ENCODE assay signal across 9 cellular contexts in genomic region chr19:47274891-47275865, GRCh38. TPM values are rescaled to one million over a fixed set of nuclear protein-coding genes. Genes with fewer than 3 reads are reported as not detected.
DNase-seq lines count a peak whose midpoint lies in the region; ATAC-seq and TF ChIP-seq lines count a peak whose summit lies in the region.
"Had no signal": no experiment of that assay in that cellular context is flagged by ENCODE, and none has a peak within 500 bp of the region (broad histone marks: within the 10 kb centered on the region; RNA-seq: fewer than 3 reads in every experiment).

No MANE protein-coding gene starts in this region.

- H3K27ac ChIP-seq in BLaER1 treated with 17β-estradiol and CSF1 and Interleukin-3, amounts not matched to agents 10 nM and 100 nM = peak overlapping the region in 10 of 11 experiments; percentile 51 to 86 (median 78); a peak in 20 of 22 replicates
- H3K27ac ChIP-seq in uterus = peak overlapping the region; percentile 88 to 93

- H4K20me1 ChIP-seq in BLaER1 treated with 17β-estradiol and CSF1 and Interleukin-3, amounts not matched to agents 10 nM and 100 nM = peaks cover 13 to 32% (median 17%) of the 10 kb centered on the region in 11 experiments; a peak in 20 of 22 replicates

- H3K4me1 Mint-ChIP-seq in dendritic cell treated with granulocyte-macrophage colony-stimulating factor and Interleukin-4, amounts not matched to agents 40 ng/mL and 50 ng/mL, for 4 days (ENCODE audit: low read depth) = peaks cover 62% of the 10 kb centered on the region

- DNase-seq in NCI-H69 (lab: John Stamatoyannopoulos, UW) = peak; percentile 62
- DNase-seq in mucosa of descending colon = peak in 2 of 3 donors; percentile 46 to 75
- DNase-seq in uterus = peak; percentile 57 to 62

- TF ChIP-seq CTCF in mucosa of descending colon (IDR thresholded peaks at IDR 0.05) = no peak
- peak in 1 of 4 experiments; percentile 22 for TF ChIP-seq CTCF in uterus (IDR thresholded peaks at IDR 0.05)

- H3K9me3 Mint-ChIP-seq in dendritic cell treated with granulocyte-macrophage colony-stimulating factor and Interleukin-4, amounts not matched to agents 40 ng/mL and 50 ng/mL, for 4 days = no peaks in the 10 kb centered on the region

- ATAC-seq in GM21447 (IDR thresholded peaks at IDR 0.05; ENCODE audit: unreplicated experiment) = peak; percentile 2
- peak; percentile 0 for ATAC-seq in mucosa of descending colon
- no peak for ATAC-seq in HG02610 (IDR thresholded peaks at IDR 0.05; ENCODE audit: unreplicated experiment)
- no peak for ATAC-seq in HG02870 (IDR thresholded peaks at IDR 0.05; ENCODE audit: unreplicated experiment)

- H3K27me3 ChIP-seq in BLaER1 treated with 17β-estradiol and CSF1 and Interleukin-3, amounts not matched to agents 10 nM and 100 nM = peaks cover 7 to 16% (median 14%) of the 10 kb centered on the region in 11 experiments; a peak in 18 of 22 replicates
- no peaks in the 10 kb centered on the region for H3K27me3 ChIP-seq in uterus

- H3K9ac ChIP-seq in BLaER1 treated with 17β-estradiol and CSF1 and Interleukin-3, amounts not matched to agents 10 nM and 100 nM = peak overlapping the region; percentile 72 to 87 (median 82)

- H3K27me3 Mint-ChIP-seq in dendritic cell treated with granulocyte-macrophage colony-stimulating factor and Interleukin-4, amounts not matched to agents 40 ng/mL and 50 ng/mL, for 4 days = peaks cover 7% of the 10 kb centered on the region

- H3K36me3 Mint-ChIP-seq in dendritic cell treated with granulocyte-macrophage colony-stimulating factor and Interleukin-4, amounts not matched to agents 40 ng/mL and 50 ng/mL, for 4 days (ENCODE audit: low read depth) = peaks cover 48% of the 10 kb centered on the region

- H3K4me1 ChIP-seq in BLaER1 treated with 17β-estradiol and CSF1 and Interleukin-3, amounts not matched to agents 10 nM and 100 nM = peaks cover 36 to 73% (median 65%) of the 10 kb centered on the region in 10 experiments
- H3K4me1 ChIP-seq in mucosa of descending colon (ENCODE audit: low read depth) (peaks cover 12% of the 10 kb centered on the region), uterus (peaks cover 3 to 16% of the 10 kb centered on the region in 2 donors)

- intact Hi-C loops in dendritic cell treated with granulocyte-macrophage colony-stimulating factor and Interleukin-4, amounts not matched to agents 40 ng/mL and 50 ng/mL, for 4 days (cut with micrococcal nuclease) = loop anchor here (1.0 kb wide), 1 partner anchor 18 kb away; no protein-coding TSS in a partner anchor
- intact Hi-C loops in mucosa of descending colon (cut with DNase I, micrococcal nuclease) (no loop called here), uterus (cut with DNase I; ENCODE audit: low total_unique reads) (no loop called here)

- no peaks in the 10 kb centered on the region for H3K9me3 ChIP-seq in BLaER1 treated with 17β-estradiol and CSF1 and Interleukin-3, amounts not matched to agents 10 nM and 100 nM (replicated peaks in 1 of 11)
- H3K9me3 ChIP-seq in mucosa of descending colon (no peaks in the 10 kb centered on the region), uterus (no peaks in the 10 kb centered on the region)

- peaks cover 13 to 19% (median 17%) of the 10 kb centered on the region in 11 experiments for H3K36me3 ChIP-seq in BLaER1 treated with 17β-estradiol and CSF1 and Interleukin-3, amounts not matched to agents 10 nM and 100 nM
- H3K36me3 ChIP-seq in mucosa of descending colon (ENCODE audit: low read depth) (no peaks in the 10 kb centered on the region), uterus (no peaks in the 10 kb centered on the region)

- peak overlapping the region; percentile 57 to 78 (median 68) for H3K4me3 ChIP-seq in BLaER1 treated with 17β-estradiol and CSF1 and Interleukin-3, amounts not matched to agents 10 nM and 100 nM
- peak overlapping the region; percentile 17 for H3K4me3 ChIP-seq in mucosa of descending colon
- peak overlapping the region; percentile 30 to 61 for H3K4me3 ChIP-seq in uterus

- H3K27ac Mint-ChIP-seq in dendritic cell treated with granulocyte-macrophage colony-stimulating factor and Interleukin-4, amounts not matched to agents 40 ng/mL and 50 ng/mL, for 4 days = peak overlapping the region; percentile 76

- peak overlapping the region; percentile 87 to 100 (median 99) for H3K4me2 ChIP-seq in BLaER1 treated with 17β-estradiol and CSF1 and Interleukin-3, amounts not matched to agents 10 nM and 100 nM

- peak; percentile 5 to 30 for TF ChIP-seq POLR2A in uterus (IDR thresholded peaks at IDR 0.05)

- peak overlapping the region; percentile 92 for H3K4me3 Mint-ChIP-seq in dendritic cell treated with granulocyte-macrophage colony-stimulating factor and Interleukin-4, amounts not matched to agents 40 ng/mL and 50 ng/mL, for 4 days

RNA-seq across cellular contexts. Expression of gene INAFM1, which starts 0.5 kb away (rescaled TPM):
- 10 to 100 TPM; 14.7 to 28.9 (median 16.7) TPM for total RNA-seq in mucosa of descending colon
- total RNA-seq in uterus = 10 to 100 TPM in 2 of 4 donors, 1 to 10 TPM in 2; 2.8 to 39.5 (median 13.5) TPM

RNA-seq across cellular contexts. Expression of gene CCDC9, which starts 18.9 kb away (rescaled TPM):
- total RNA-seq in mucosa of descending colon (10 to 100 TPM; 33.3 to 46.9 (median 38.7) TPM), uterus (10 to 100 TPM in 2 of 4 donors, 1 to 10 TPM in 2; 2.6 to 45.4 (median 8.1) TPM)

RNA-seq across cellular contexts. Expression of gene C5AR1, which starts 34.5 kb away (rescaled TPM):
- total RNA-seq in mucosa of descending colon (10 to 100 TPM in 1 of 3 donors, 1 to 10 TPM in 2; 5.1 to 13.5 (median 7.9) TPM), uterus (1 to 10 TPM in 3 of 4 donors, under 1 TPM in 1; 0.51 to 8.0 (median 2.9) TPM)
- total RNA-seq: LHCN-M2 had no signal

RNA-seq across cellular contexts. Expression of gene BBC3, which starts 44.2 kb away (rescaled TPM):
- total RNA-seq in mucosa of descending colon (10 to 100 TPM; 18.3 to 24.9 (median 22.8) TPM), uterus (10 to 100 TPM in 1 of 4 donors, 1 to 10 TPM in 3; 3.2 to 11.1 (median 4.8) TPM)

RNA-seq across cellular contexts. Expression of gene C5AR2, which starts 56.8 kb away (rescaled TPM):
- total RNA-seq in mucosa of descending colon (1 to 10 TPM in 2 of 3 donors, under 1 TPM in 1; 0.29 to 1.6 (median 1.4) TPM), uterus (under 1 TPM in 3 of 4 donors, not detected in 1; 0.29 to 0.69 (median 0.64) TPM)
- total RNA-seq: LHCN-M2 had no signal

Comparison
In these comparisons a context has a peak if more than half of its experiments do, and no peak if none do; other contexts are left out.
1. H3K4me3 ChIP-seq: peak in every context shown above with its lines; median percentile 68 in BLaER1 treated with 17β-estradiol and CSF1 and Interleukin-3, amounts not matched to agents 10 nM and 100 nM; 46 in uterus; 17 in mucosa of descending colon.
2. ATAC-seq: peak in GM21447 (single experiment) and mucosa of descending colon (single experiment); none in HG02610 (single experiment) and HG02870 (single experiment).
3. Peak in every context shown above with its lines, with median percentiles within 50 percentile points of each other: DNase-seq.